In the genomic region with DNA sequence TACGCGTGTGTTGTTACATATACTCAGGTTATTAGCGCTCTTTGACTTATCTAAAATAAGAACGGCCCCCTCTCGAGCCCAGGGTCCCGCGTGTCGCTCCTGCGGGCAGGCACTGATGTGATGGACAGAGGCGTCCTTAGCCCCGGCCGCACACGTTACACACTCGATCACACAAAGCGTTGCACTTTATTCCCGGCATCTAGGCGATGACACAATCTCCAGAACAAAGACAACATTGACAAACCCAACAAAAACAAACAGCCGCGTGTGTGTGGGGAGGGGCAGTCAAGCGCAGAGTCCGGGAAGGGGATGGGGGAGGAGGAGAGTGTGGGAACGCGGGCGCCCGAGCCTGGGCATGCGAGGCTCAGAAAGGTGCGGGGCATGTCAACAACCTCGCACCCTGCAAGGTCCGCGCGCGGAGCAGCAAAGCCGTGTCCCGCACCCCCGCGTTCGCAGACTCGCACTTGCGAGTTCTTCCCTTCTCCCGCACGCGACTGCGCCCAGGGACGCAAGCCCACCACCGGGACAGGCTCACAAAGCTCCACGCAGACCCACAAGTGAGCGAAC, we compare ENCODE assay signal across 1 cellular context.
TF ChIP-seq lines count a peak whose summit lies in the region.

No MANE protein-coding gene starts in this region.

TF ChIP-seq in K562, 482 proteins besides CTCF, POLR2A, EP300 and RAD21 (continued from another document and continues in another):
- TF ChIP-seq, protein P1, sequence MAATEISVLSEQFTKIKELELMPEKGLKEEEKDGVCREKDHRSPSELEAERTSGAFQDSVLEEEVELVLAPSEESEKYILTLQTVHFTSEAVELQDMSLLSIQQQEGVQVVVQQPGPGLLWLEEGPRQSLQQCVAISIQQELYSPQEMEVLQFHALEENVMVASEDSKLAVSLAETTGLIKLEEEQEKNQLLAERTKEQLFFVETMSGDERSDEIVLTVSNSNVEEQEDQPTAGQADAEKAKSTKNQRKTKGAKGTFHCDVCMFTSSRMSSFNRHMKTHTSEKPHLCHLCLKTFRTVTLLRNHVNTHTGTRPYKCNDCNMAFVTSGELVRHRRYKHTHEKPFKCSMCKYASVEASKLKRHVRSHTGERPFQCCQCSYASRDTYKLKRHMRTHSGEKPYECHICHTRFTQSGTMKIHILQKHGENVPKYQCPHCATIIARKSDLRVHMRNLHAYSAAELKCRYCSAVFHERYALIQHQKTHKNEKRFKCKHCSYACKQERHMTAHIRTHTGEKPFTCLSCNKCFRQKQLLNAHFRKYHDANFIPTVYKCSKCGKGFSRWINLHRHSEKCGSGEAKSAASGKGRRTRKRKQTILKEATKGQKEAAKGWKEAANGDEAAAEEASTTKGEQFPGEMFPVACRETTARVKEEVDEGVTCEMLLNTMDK (IDR thresholded peaks at IDR 0.05; ENCODE audit: borderline replicate concordance, insufficient read depth, low read depth, low read length, poor library complexity, severe bottlenecking), result no peak
- TF ChIP-seq CBFA2T3 (IDR thresholded peaks at IDR 0.05) (no peak), SAFB2 (IDR thresholded peaks at IDR 0.05; ENCODE audit: borderline replicate concordance, low read depth, low read length, severe bottlenecking) (no peak), SAFB (IDR thresholded peaks at IDR 0.05; ENCODE audit: borderline replicate concordance, low read depth, low read length) (peak; percentile 75; the same call in 1 of the 2 replicates), ZNF668 (CRISPR knock-in tag; IDR thresholded peaks at IDR 0.05) (no peak), ZNF583 (CRISPR knock-in tag; IDR thresholded peaks at IDR 0.05) (no peak), MYC (IDR thresholded peaks at IDR 0.05; ENCODE audit: low read depth, low read length) (0 out of 2 replicates have a peak, but pooled peaks have one; percentile 27), MYC (CRISPR knock-in tag; IDR thresholded peaks at IDR 0.05; ENCODE audit: borderline replicate concordance, low read depth) (no peak), PHF8 (IDR thresholded peaks at IDR 0.05; ENCODE audit: borderline replicate concordance, low read length) (0 out of 2 replicates have a peak, but pooled peaks have one; percentile 15), RB1 (IDR thresholded peaks at IDR 0.05; ENCODE audit: low read depth) (no peak), STAG1 (CRISPR knock-in tag; IDR thresholded peaks at IDR 0.05; ENCODE audit: borderline replicate concordance) (no peak), SREBF2 (CRISPR knock-in tag; IDR thresholded peaks at IDR 0.05) (no peak), NR2F6 (CRISPR knock-in tag; IDR thresholded peaks at IDR 0.05) (no peak), FOSL1 (tag; conservative IDR thresholded peaks at IDR 0.05) (no peak), TEAD1 (CRISPR knock-in tag; IDR thresholded peaks at IDR 0.05) (no peak), TRIM24 (IDR thresholded peaks at IDR 0.05) (no peak), POU5F1 (IDR thresholded peaks at IDR 0.05; ENCODE audit: borderline replicate concordance, low read depth, low read length, partially characterized antibody) (no peak), ZNF408 (CRISPR knock-in tag; IDR thresholded peaks at IDR 0.05; ENCODE audit: low read depth) (no peak), ZNF274 (IDR thresholded peaks at IDR 0.05; ENCODE audit: borderline replicate concordance, low read depth, low read length) (no peak), HNRNPUL1 (IDR thresholded peaks at IDR 0.05; ENCODE audit: low read length) (no peak), CHD4 (IDR thresholded peaks at IDR 0.05; ENCODE audit: insufficient read depth, insufficient replicate concordance, low read depth, low read length, poor library complexity, severe bottlenecking) (no peak), PHF21A (IDR thresholded peaks at IDR 0.05; ENCODE audit: borderline replicate concordance, low read depth) (no peak), BCOR (IDR thresholded peaks at IDR 0.05) (no peak), FOS (IDR thresholded peaks at IDR 0.05; ENCODE audit: extremely low read depth, insufficient read length) (no peak), ATF1 (CRISPR knock-in tag; IDR thresholded peaks at IDR 0.05) (no peak), ATF1 (tag; IDR thresholded peaks at IDR 0.05) (peak; percentile 30; the same call in 1 of the 2 replicates), ZSCAN29 (IDR thresholded peaks at IDR 0.05) (no peak), ZBTB17 (CRISPR knock-in tag; IDR thresholded peaks at IDR 0.05) (no peak), ZNF175 (CRISPR knock-in tag; IDR thresholded peaks at IDR 0.05; ENCODE audit: low read depth) (no peak), ZNF282 (CRISPR knock-in tag; IDR thresholded peaks at IDR 0.05) (no peak), BHLHE40 (IDR thresholded peaks at IDR 0.05; ENCODE audit: low read length) (peak; percentile 37; the same call in 1 of the 2 replicates), NR2C2 (CRISPR knock-in tag; IDR thresholded peaks at IDR 0.05) (no peak), NR2C2 (tag; IDR thresholded peaks at IDR 0.05) (no peak), POLR2AphosphoS5 (IDR thresholded peaks at IDR 0.05; ENCODE audit: control insufficient read depth, insufficient read depth, low read depth, low read length) (no peak)
- TF ChIP-seq, protein P2, sequence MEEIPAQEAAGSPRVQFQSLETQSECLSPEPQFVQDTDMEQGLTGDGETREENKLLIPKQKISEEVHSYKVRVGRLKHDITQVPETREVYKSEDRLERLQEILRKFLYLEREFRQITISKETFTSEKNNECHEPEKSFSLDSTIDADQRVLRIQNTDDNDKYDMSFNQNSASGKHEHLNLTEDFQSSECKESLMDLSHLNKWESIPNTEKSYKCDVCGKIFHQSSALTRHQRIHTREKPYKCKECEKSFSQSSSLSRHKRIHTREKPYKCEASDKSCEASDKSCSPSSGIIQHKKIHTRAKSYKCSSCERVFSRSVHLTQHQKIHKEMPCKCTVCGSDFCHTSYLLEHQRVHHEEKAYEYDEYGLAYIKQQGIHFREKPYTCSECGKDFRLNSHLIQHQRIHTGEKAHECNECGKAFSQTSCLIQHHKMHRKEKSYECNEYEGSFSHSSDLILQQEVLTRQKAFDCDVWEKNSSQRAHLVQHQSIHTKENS (CRISPR knock-in tag; IDR thresholded peaks at IDR 0.05), result no peak
- TF ChIP-seq, protein P3, sequence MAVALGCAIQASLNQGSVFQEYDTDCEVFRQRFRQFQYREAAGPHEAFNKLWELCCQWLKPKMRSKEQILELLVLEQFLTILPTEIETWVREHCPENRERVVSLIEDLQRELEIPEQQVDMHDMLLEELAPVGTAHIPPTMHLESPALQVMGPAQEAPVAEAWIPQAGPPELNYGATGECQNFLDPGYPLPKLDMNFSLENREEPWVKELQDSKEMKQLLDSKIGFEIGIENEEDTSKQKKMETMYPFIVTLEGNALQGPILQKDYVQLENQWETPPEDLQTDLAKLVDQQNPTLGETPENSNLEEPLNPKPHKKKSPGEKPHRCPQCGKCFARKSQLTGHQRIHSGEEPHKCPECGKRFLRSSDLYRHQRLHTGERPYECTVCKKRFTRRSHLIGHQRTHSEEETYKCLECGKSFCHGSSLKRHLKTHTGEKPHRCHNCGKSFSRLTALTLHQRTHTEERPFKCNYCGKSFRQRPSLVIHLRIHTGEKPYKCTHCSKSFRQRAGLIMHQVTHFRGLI (CRISPR knock-in tag; IDR thresholded peaks at IDR 0.05), result no peak
- TF ChIP-seq, protein P4, sequence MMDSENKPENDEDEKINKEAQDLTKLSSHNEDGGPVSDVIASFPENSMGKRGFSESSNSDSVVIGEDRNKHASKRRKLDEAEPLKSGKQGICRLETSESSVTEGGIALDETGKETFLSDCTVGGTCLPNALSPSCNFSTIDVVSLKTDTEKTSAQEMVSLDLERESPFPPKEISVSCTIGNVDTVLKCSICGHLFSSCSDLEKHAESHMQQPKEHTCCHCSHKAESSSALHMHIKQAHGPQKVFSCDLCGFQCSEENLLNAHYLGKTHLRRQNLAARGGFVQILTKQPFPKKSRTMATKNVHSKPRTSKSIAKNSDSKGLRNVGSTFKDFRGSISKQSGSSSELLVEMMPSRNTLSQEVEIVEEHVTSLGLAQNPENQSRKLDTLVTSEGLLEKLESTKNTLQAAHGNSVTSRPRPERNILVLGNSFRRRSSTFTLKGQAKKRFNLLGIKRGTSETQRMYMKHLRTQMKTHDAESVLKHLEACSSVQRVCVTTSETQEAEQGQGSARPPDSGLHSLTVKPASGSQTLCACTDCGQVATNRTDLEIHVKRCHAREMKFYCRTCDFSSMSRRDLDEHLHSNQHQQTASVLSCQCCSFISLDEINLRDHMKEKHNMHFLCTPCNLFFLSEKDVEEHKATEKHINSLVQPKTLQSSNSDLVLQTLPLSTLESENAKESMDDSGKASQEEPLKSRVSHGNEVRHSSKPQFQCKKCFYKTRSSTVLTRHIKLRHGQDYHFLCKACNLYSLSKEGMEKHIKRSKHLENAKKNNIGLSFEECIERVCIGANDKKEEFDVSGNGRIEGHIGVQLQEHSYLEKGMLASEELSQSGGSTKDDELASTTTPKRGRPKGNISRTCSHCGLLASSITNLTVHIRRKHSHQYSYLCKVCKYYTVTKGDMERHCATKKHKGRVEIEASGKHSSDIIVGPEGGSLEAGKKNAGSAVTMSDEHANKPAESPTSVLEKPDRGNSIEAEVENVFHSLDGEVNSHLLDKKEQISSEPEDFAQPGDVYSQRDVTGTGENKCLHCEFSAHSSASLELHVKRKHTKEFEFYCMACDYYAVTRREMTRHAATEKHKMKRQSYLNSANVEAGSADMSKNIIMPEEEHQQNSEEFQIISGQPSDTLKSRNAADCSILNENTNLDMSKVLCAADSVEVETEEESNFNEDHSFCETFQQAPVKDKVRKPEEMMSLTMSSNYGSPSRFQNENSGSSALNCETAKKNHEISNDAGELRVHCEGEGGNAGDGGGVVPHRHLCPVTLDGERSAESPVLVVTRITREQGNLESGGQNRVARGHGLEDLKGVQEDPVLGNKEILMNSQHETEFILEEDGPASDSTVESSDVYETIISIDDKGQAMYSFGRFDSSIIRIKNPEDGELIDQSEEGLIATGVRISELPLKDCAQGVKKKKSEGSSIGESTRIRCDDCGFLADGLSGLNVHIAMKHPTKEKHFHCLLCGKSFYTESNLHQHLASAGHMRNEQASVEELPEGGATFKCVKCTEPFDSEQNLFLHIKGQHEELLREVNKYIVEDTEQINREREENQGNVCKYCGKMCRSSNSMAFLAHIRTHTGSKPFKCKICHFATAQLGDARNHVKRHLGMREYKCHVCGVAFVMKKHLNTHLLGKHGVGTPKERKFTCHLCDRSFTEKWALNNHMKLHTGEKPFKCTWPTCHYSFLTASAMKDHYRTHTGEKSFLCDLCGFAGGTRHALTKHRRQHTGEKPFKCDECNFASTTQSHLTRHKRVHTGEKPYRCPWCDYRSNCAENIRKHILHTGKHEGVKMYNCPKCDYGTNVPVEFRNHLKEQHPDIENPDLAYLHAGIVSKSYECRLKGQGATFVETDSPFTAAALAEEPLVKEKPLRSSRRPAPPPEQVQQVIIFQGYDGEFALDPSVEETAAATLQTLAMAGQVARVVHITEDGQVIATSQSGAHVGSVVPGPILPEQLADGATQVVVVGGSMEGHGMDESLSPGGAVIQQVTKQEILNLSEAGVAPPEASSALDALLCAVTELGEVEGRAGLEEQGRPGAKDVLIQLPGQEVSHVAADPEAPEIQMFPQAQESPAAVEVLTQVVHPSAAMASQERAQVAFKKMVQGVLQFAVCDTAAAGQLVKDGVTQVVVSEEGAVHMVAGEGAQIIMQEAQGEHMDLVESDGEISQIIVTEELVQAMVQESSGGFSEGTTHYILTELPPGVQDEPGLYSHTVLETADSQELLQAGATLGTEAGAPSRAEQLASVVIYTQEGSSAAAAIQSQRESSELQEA (IDR thresholded peaks at IDR 0.05; ENCODE audit: low read depth), result no peak
- TF ChIP-seq, protein P5, sequence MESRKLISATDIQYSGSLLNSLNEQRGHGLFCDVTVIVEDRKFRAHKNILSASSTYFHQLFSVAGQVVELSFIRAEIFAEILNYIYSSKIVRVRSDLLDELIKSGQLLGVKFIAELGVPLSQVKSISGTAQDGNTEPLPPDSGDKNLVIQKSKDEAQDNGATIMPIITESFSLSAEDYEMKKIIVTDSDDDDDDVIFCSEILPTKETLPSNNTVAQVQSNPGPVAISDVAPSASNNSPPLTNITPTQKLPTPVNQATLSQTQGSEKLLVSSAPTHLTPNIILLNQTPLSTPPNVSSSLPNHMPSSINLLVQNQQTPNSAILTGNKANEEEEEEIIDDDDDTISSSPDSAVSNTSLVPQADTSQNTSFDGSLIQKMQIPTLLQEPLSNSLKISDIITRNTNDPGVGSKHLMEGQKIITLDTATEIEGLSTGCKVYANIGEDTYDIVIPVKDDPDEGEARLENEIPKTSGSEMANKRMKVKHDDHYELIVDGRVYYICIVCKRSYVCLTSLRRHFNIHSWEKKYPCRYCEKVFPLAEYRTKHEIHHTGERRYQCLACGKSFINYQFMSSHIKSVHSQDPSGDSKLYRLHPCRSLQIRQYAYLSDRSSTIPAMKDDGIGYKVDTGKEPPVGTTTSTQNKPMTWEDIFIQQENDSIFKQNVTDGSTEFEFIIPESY (CRISPR knock-in tag; IDR thresholded peaks at IDR 0.05), result no peak
- TF ChIP-seq, protein P6, sequence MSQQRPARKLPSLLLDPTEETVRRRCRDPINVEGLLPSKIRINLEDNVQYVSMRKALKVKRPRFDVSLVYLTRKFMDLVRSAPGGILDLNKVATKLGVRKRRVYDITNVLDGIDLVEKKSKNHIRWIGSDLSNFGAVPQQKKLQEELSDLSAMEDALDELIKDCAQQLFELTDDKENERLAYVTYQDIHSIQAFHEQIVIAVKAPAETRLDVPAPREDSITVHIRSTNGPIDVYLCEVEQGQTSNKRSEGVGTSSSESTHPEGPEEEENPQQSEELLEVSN (IDR thresholded peaks at IDR 0.05; ENCODE audit: borderline replicate concordance in 1 of 2, extremely low read depth in 1 of 2, insufficient read depth in 1 of 2, insufficient read length in 1 of 2, low read depth in 1 of 2, low read length in 1 of 2, poor library complexity in 1 of 2, severe bottlenecking in 1 of 2), result peak; percentile 42 to 49
- TF ChIP-seq, protein P7, sequence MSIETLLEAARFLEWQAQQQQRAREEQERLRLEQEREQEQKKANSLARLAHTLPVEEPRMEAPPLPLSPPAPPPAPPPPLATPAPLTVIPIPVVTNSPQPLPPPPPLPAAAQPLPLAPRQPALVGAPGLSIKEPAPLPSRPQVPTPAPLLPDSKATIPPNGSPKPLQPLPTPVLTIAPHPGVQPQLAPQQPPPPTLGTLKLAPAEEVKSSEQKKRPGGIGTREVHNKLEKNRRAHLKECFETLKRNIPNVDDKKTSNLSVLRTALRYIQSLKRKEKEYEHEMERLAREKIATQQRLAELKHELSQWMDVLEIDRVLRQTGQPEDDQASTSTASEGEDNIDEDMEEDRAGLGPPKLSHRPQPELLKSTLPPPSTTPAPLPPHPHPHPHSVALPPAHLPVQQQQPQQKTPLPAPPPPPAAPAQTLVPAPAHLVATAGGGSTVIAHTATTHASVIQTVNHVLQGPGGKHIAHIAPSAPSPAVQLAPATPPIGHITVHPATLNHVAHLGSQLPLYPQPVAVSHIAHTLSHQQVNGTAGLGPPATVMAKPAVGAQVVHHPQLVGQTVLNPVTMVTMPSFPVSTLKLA (conservative IDR thresholded peaks at IDR 0.05), result peak in 1 of 2 experiments; percentile 74; a peak in 3 of 4 replicates
